In the genomic region with DNA sequence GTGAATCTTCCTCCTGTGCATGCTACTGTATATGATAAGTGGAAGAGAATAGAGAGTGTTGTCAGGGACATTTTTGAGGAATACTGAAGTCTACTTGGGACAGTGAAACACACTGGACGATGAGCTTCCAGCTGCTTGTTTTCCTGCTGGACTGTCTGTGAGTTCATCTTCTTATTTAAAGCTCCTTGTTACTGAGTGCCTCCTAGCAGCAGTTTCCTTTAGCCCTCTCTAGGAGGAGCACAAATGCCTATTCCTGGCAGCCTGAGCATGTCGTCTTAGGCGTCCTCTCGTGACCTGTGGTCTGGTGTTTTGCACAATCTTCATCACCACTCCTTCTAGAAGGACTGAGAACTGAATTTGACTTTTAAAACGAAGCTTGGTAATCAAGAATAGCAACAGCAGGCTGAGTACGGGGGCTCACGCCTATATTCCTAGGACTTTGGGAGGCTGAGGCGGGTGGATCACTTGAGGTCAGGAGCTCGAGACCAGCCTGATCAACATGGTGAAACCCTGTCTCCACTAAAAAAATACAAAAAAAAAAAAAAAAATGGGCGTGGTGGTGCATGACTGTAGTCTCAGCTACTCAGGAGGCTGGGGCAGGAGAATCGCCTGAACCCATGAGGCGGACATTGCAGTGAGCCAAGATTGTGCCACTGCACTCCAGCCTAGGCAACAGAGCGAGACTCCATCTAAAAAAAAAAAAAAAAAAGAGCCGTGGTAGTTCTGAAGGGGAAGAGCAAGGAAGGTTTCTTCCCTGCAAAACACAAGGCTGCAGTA, we compare ENCODE assay signal across 8 cellular contexts. TPM values are rescaled to one million over a fixed set of nuclear protein-coding genes. Genes with fewer than 3 reads are reported as not detected.
DNase-seq lines count a peak whose midpoint lies in the region; ATAC-seq and TF ChIP-seq lines count a peak whose summit lies in the region.

No MANE protein-coding gene starts in this region.

- no peaks in the 10 kb centered on the region for H3K9me3 ChIP-seq in heart left ventricle

- ATAC-seq in GM18873 (IDR thresholded peaks at IDR 0.05; ENCODE audit: low FRiP score, unreplicated experiment) (peak; percentile 39), HG03060 (IDR thresholded peaks at IDR 0.05; ENCODE audit: low read depth, unreplicated experiment) (peak; percentile 29), heart left ventricle (peak; percentile 81 to 89 (median 88))
- peak; percentile 64 to 68 for ATAC-seq in stimulated activated naive B cell treated with anti-CD40 and anti-IgM and Interleukin-4, amounts not matched to agents 10 μg/mL and 1 μg/mL and 100 μg/mL, for 72 hours (replicated peaks)

- peaks cover 46 to 75% of the 10 kb centered on the region in 2 donors for H3K4me1 Mint-ChIP-seq in stimulated activated naive B cell treated with anti-CD40 and anti-IgM and Interleukin-4, amounts not matched to agents 10 μg/mL and 1 μg/mL and 100 μg/mL, for 72 hours

- H3K27me3 Mint-ChIP-seq in stimulated activated naive B cell treated with anti-CD40 and anti-IgM and Interleukin-4, amounts not matched to agents 10 μg/mL and 1 μg/mL and 100 μg/mL, for 72 hours, result no peaks in the 10 kb centered on the region

- no peaks in the 10 kb centered on the region for H3K36me3 ChIP-seq in heart left ventricle

- peaks cover 45 to 61% of the 10 kb centered on the region in 2 donors for H3K36me3 Mint-ChIP-seq in stimulated activated naive B cell treated with anti-CD40 and anti-IgM and Interleukin-4, amounts not matched to agents 10 μg/mL and 1 μg/mL and 100 μg/mL, for 72 hours

- H3K27ac Mint-ChIP-seq in stimulated activated naive B cell treated with anti-CD40 and anti-IgM and Interleukin-4, amounts not matched to agents 10 μg/mL and 1 μg/mL and 100 μg/mL, for 72 hours, result peak overlapping the region; percentile 96

- H3K4me3 Mint-ChIP-seq in stimulated activated naive B cell treated with anti-CD40 and anti-IgM and Interleukin-4, amounts not matched to agents 10 μg/mL and 1 μg/mL and 100 μg/mL, for 72 hours, result peak overlapping the region; percentile 75 to 79

- TF ChIP-seq CTCF in heart left ventricle (IDR thresholded peaks at IDR 0.05), result peak in 8 of 12 donors; percentile 6 to 46 (median 22)

- H3K9me3 Mint-ChIP-seq in stimulated activated naive B cell treated with anti-CD40 and anti-IgM and Interleukin-4, amounts not matched to agents 10 μg/mL and 1 μg/mL and 100 μg/mL, for 72 hours, result no peaks in the 10 kb centered on the region

- intact Hi-C loops in heart left ventricle (cut with DNase I), result loop anchor here in 3 of 10 donors (5.0 kb wide), 1 partner anchor 41 kb away; no protein-coding TSS in a partner anchor

- H3K4me1 ChIP-seq in heart left ventricle, result peaks cover 0 to 36% (median 20%) of the 10 kb centered on the region in 12 donors

- TF ChIP-seq POLR2A in heart left ventricle (IDR thresholded peaks at IDR 0.05), result no peak

- peak overlapping the region; percentile 64 to 92 (median 76) for H3K27ac ChIP-seq in heart left ventricle

- peak overlapping the region in 4 of 12 donors; percentile 2 to 16 (median 10) for H3K4me3 ChIP-seq in heart left ventricle

- H3K27me3 ChIP-seq in heart left ventricle, result no peaks in the 10 kb centered on the region

- WGBS in heart left ventricle, 4 donors, result 42 to 47% (median 44%) methylated on average over 14 of the region's 14 CpGs

- DNase-seq in AML-193 (lab: John Stamatoyannopoulos, UW), result peak; percentile 87 to 90
- DNase-seq in SIG-M5 (lab: John Stamatoyannopoulos, UW), result peak; percentile 91
- DNase-seq in heart left ventricle, result peak in 4 of 5 donors; percentile 54 to 76 (median 66)
- DNase-seq in stimulated activated naive B cell treated with anti-CD40 and anti-IgM and Interleukin-4, amounts not matched to agents 10 μg/mL and 1 μg/mL and 100 μg/mL, for 72 hours, result peak; percentile 52
- DNase-seq in NCI-H146 treated with DMSO at 0.1 percent for 48 hours (lab: John Stamatoyannopoulos, UW; ENCODE audit: unreplicated experiment), result no peak
- DNase-seq in central memory CD4-positive, alpha-beta T cell, result no peak

RNA-seq across cellular contexts. Expression of a gene that starts 44.0 kb away (rescaled TPM):
- total RNA-seq in heart left ventricle, result 10 to 100 TPM in 3 of 9 donors, 1 to 10 TPM in 6; 1.7 to 33.8 (median 5.2) TPM
- 1 to 10 TPM in 1 of 2 donors, under 1 TPM in 1; 0.98 to 1.2 TPM for polyA plus RNA-seq in heart left ventricle

Comparison
In these comparisons a context has a peak if more than half of its experiments do, and no peak if none do; other contexts are left out.
1. DNase-seq: peak in AML-193 (2 of 2), SIG-M5 (single experiment), heart left ventricle (4 of 5) and stimulated activated naive B cell treated with anti-CD40 and anti-IgM and Interleukin-4, amounts not matched to agents 10 μg/mL and 1 μg/mL and 100 μg/mL, for 72 hours (single experiment); none in NCI-H146 treated with DMSO at 0.1 percent for 48 hours (single experiment) and central memory CD4-positive, alpha-beta T cell (single experiment).
2. ATAC-seq: peak in every context shown above with its lines; median percentile 88 in heart left ventricle; 66 in stimulated activated naive B cell treated with anti-CD40 and anti-IgM and Interleukin-4, amounts not matched to agents 10 μg/mL and 1 μg/mL and 100 μg/mL, for 72 hours; 39 in GM18873; 29 in HG03060.